25 cellular contexts compared by ENCODE assay signal in genomic region chr21:40272037-40272436, GRCh38.
"Had no signal": no experiment of that assay in that cellular context is flagged by ENCODE, and none has a peak within 500 bp of the region (broad histone marks: within the 10 kb centered on the region; RNA-seq: fewer than 3 reads in every experiment).

No MANE protein-coding gene starts in this region.

- H3K79me2 ChIP-seq: hepatocyte had no signal

- H3K4me2 ChIP-seq: hepatocyte had no signal

- DNase-seq: activated CD4-positive, alpha-beta memory T cell treated with anti-CD3 and anti-CD28 coated beads, Interleukin-2, amount 10 ng/mL, durations not matched to agents 7 days and 5 days; activated CD4-positive, alpha-beta T cell treated with anti-CD3 and anti-CD28 coated beads for 1 hour; activated CD4-positive, alpha-beta T cell treated with anti-CD3 and anti-CD28 coated beads for 4 hours; activated CD4-positive, alpha-beta T cell treated with anti-CD3 and anti-CD28 coated beads, Interleukin-2, amount 10 ng/mL, durations not matched to agents 7 days and 5 days; activated CD4-positive, alpha-beta T cell treated with anti-CD3 and anti-CD28 coated beads, Interleukin-2, amount 50 U/mL, for 4 hours; activated CD4-positive, CD25-positive, alpha-beta regulatory T cell; activated CD8-positive, alpha-beta memory T cell treated with anti-CD3 and anti-CD28 coated beads, Interleukin-2, amount 50 U/mL, for 48 hours; activated effector memory CD4-positive, alpha-beta T cell treated with anti-CD3 and anti-CD28 coated beads, Interleukin-2, amount 50 U/mL, for 16 hours; activated naive CD4-positive, alpha-beta T cell treated with anti-CD3 and anti-CD28 coated beads for 36 hours; activated naive CD8-positive, alpha-beta T cell treated with anti-CD3 and anti-CD28 coated beads for 36 hours; activated naive CD8-positive, alpha-beta T cell treated with anti-CD3 and anti-CD28 coated beads, Interleukin-2, amount 50 U/mL, for 24 hours; activated T-cell treated with anti-CD3 and anti-CD28 coated beads, Interleukin-2, amount 50 U/mL, for 4 hours; adrenal gland; amygdala; aorta; body of pancreas; dorsolateral prefrontal cortex; effector memory CD4-positive, alpha-beta T cell; endodermal cell; foreskin fibroblast; head of caudate nucleus; T-helper 2 cell had no signal

- H3K4me1 ChIP-seq: adrenal gland, body of pancreas had no signal

- H3K4me3 ChIP-seq: adrenal gland, body of pancreas, coronary artery, dorsolateral prefrontal cortex, hepatocyte had no signal

- H3K9me3 ChIP-seq: adrenal gland, body of pancreas had no signal

- H3K27me3 ChIP-seq: adrenal gland, body of pancreas, dorsolateral prefrontal cortex, hepatocyte had no signal

- ATAC-seq: activated naive CD8-positive, alpha-beta T cell treated with anti-CD3 and anti-CD28 coated beads, Interleukin-2, amount 50 U/mL, for 24 hours; activated T-cell treated with anti-CD3 and anti-CD28 coated beads, Interleukin-2, amount 50 U/mL, for 4 hours; body of pancreas; esophagus mucosa had no signal

- H3K36me3 ChIP-seq: adrenal gland had no signal

- H2AFZ ChIP-seq: hepatocyte had no signal

- H3K27ac ChIP-seq: adrenal gland, body of pancreas, coronary artery, hepatocyte had no signal
